In the genomic region with DNA sequence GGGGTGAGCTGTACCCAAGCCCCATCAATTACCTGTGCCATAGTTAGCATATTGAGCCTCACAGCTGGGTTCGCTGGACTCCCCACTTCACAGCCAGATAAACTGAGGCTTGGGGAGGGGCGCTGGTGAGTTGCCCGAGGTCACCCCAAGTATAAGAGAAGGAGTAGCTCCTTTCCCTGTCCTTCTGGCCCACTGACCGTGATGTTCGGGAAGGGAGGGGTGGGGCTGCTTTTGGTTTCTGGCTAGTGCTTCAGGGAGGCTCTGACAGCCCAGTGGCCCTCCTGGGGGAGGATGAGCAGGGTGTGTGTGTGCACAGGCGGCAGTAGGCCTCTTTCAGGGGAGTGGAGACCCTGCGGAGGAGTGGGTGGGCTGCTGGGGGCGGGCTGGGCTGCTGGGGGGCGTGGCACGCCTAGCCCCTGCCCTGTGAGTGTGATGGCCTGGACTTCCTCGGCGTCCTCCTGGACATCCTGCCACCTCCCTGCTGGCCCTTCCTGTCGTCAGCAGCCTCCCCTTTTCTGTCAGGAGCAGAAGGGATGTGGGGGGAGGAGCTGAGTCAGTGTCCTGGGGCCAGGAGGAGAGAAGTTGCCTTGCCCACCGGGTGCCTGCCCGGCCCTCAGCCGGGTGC, we compare ENCODE assay signal across 8 cellular contexts. TPM values are rescaled to one million over a fixed set of nuclear protein-coding genes. Genes with fewer than 3 reads are reported as not detected.
DNase-seq lines count a peak whose midpoint lies in the region; ATAC-seq and TF ChIP-seq lines count a peak whose summit lies in the region.

No MANE protein-coding gene starts in this region.

- H3K36me3 ChIP-seq in KMS-11 (ENCODE audit: insufficient read depth) (no peaks in the 10 kb centered on the region), tibial artery (no peaks in the 10 kb centered on the region)

- peak overlapping the region; percentile 85 for H3K4me3 ChIP-seq in AG04449 (ENCODE audit: low read depth, low read length)
- no peak overlapping the region for H3K4me3 ChIP-seq in KMS-11 (IDR thresholded peaks at IDR 0.05; ENCODE audit: insufficient read depth, low read depth, low read length)
- peak overlapping the region; percentile 98 to 100 for H3K4me3 ChIP-seq in tibial artery

- ATAC-seq in HG03342 (IDR thresholded peaks at IDR 0.05; ENCODE audit: unreplicated experiment): no peak

- H3K4me1 ChIP-seq in KMS-11 (ENCODE audit: low read depth, poor library complexity, severe bottlenecking): peaks cover 15% of the 10 kb centered on the region
- peaks cover 9 to 60% (median 54%) of the 10 kb centered on the region in 4 donors for H3K4me1 ChIP-seq in tibial artery

- peak overlapping the region; percentile 76 for H3K4me2 ChIP-seq in KMS-11

- no peak overlapping the region for H3K27ac ChIP-seq in KMS-11
- H3K27ac ChIP-seq in tibial artery: peak overlapping the region; percentile 89 to 95

- DNase-seq in AG04449 (ENCODE audit: low read depth, low spot score) (no peak), left kidney (ENCODE audit: low read depth, low spot score) (peak; percentile 70), tibial artery (peak in 1 of 2 donors; percentile 53), KBM-7 (no peak), HT-29 (ENCODE audit: low spot score) (no peak)

- in situ Hi-C loops in KBM-7 (cut with MboI; ENCODE audit: low pct_unique_long_range_greater_than_20kb, low sequenced_read_pairs): no loop called here

- TF ChIP-seq CTCF in AG04449 (IDR thresholded peaks at IDR 0.05; ENCODE audit: insufficient read depth, low read length, missing control alignments): no peak
- no peak for TF ChIP-seq CTCF in KMS-11 (conservative IDR thresholded peaks at IDR 0.05; ENCODE audit: low read depth, low read length)
- TF ChIP-seq CTCF in brain (conservative IDR thresholded peaks at IDR 0.05): no peak
- no peak for TF ChIP-seq CTCF in tibial artery (IDR thresholded peaks at IDR 0.05)

- no peaks in the 10 kb centered on the region for H3K9me3 ChIP-seq in tibial artery

- H3K27me3 ChIP-seq in KMS-11 (ENCODE audit: insufficient read depth, low read depth) (no peaks in the 10 kb centered on the region), tibial artery (no peaks in the 10 kb centered on the region)

- POLR2A ChIA-PET in AG04449 (lab: Yijun Ruan, JAX): interaction anchor here (1.0 kb wide), 1 partner anchor 60 kb away, joined by 4 read pairs; a partner anchor contains a TSS

- H4K20me1 ChIP-seq in KMS-11 (ENCODE audit: insufficient read depth): no peaks in the 10 kb centered on the region

- CTCF ChIA-PET in AG04449 (lab: Yijun Ruan, JAX): interaction anchor here (1.4 kb wide), 1 partner anchor 105 kb away, joined by 7 read pairs; no protein-coding TSS in a partner anchor

- peaks cover 12% of the 10 kb centered on the region for H3K79me2 ChIP-seq in KMS-11 (ENCODE audit: insufficient read depth, low read depth)

- H3K27me3 Mint-ChIP-seq in brain: peaks cover 7% of the 10 kb centered on the region

- H3K9me3 Mint-ChIP-seq in brain: no peaks in the 10 kb centered on the region

- peak overlapping the region; percentile 84; the same call in 1 of the 2 replicates for H3K9ac ChIP-seq in KMS-11

- peaks cover 59% of the 10 kb centered on the region for H3K4me1 Mint-ChIP-seq in brain

- intact Hi-C loops in tibial artery (cut with DNase I; ENCODE audit: low total_unique reads): no loop called here

- H3K27ac Mint-ChIP-seq in brain: peak overlapping the region; percentile 48 to 87 (median 60)

- H2AFZ ChIP-seq in KMS-11 (ENCODE audit: low read depth): no peak overlapping the region

- H3K4me3 Mint-ChIP-seq in brain: peak overlapping the region; percentile 85 to 93 (median 88)

- H3K36me3 Mint-ChIP-seq in brain: no peaks in the 10 kb centered on the region

RNA-seq across cellular contexts. Expression of a gene that starts 50.4 kb away (rescaled TPM):
- polyA plus RNA-seq in brain (ENCODE audit: insufficient read depth, low read depth, low replicate concordance): 18.3 TPM
- total RNA-seq in HT-29 (2014; rRNA removed; shearing (Covaris generic)): 91.3 and 98.4 TPM in 2 replicates
